Comparison of ENCODE assay signal across 25 cellular contexts in genomic region chr18:8130089-8130488, GRCh38.
"Had no signal": no experiment of that assay in that cellular context is flagged by ENCODE, and none has a peak within 500 bp of the region (broad histone marks: within the 10 kb centered on the region; RNA-seq: fewer than 3 reads in every experiment).

No MANE protein-coding gene starts in this region.

- H3K27ac ChIP-seq: brain microvascular endothelial cell, esophagus squamous epithelium had no signal

- H3K9me3 ChIP-seq: esophagus squamous epithelium had no signal

- H3K36me3 ChIP-seq: brain microvascular endothelial cell, esophagus squamous epithelium had no signal

- DNase-seq: activated CD4-positive, alpha-beta memory T cell treated with anti-CD3 and anti-CD28 coated beads for 36 hours; activated CD4-positive, alpha-beta T cell treated with anti-CD3 and anti-CD28 coated beads for 36 hours; activated CD4-positive, alpha-beta T cell treated with anti-CD3 and anti-CD28 coated beads, Interleukin-2, amount 10 ng/mL, durations not matched to agents 24 days and 14 days; activated CD4-positive, CD25-positive, alpha-beta regulatory T cell; activated CD4-positive, CD25-positive, alpha-beta regulatory T cell treated with anti-CD3 and anti-CD28 coated beads, Interleukin-2, amount 50 U/mL, for 72 hours; activated CD8-positive, alpha-beta memory T cell treated with anti-CD3 and anti-CD28 coated beads, Interleukin-2, amount 50 U/mL, for 48 hours; activated CD8-positive, alpha-beta T cell treated with anti-CD3 and anti-CD28 coated beads, Interleukin-2, amount 10 ng/mL, durations not matched to agents 7 days and 5 days; activated effector memory CD4-positive, alpha-beta T cell treated with Interleukin-2 at 50 U/mL for 16 hours; activated gamma-delta T cell treated with Interleukin-2 at 50 U/mL for 16 hours; activated naive CD4-positive, alpha-beta T cell treated with anti-CD3 and anti-CD28 coated beads, Interleukin-2, amount 50 U/mL, for 16 hours; activated naive CD4-positive, alpha-beta T cell treated with Interleukin-2 at 50 U/mL for 16 hours; activated T-cell treated with anti-CD3 and anti-CD28 coated beads for 4 hours; activated T-cell treated with anti-CD3 and anti-CD28 coated beads, Interleukin-2, amount 50 U/mL, for 4 hours; amniotic stem cell; anterior cingulate cortex; brain microvascular endothelial cell; cortex of kidney; dermis blood vessel endothelial cell; effector CD4-positive, alpha-beta T cell; effector memory CD8-positive, alpha-beta T cell; erythroblast; esophagus squamous epithelium; head of caudate nucleus; T-helper 2 cell had no signal

- H3K4me3 ChIP-seq: esophagus squamous epithelium had no signal

- ATAC-seq: activated CD4-positive, alpha-beta T cell treated with anti-CD3 and anti-CD28 coated beads for 36 hours; activated CD8-positive, alpha-beta T cell treated with anti-CD3 and anti-CD28 coated beads, Interleukin-2, amount 10 ng/mL, durations not matched to agents 7 days and 5 days; activated T-cell treated with anti-CD3 and anti-CD28 coated beads, Interleukin-2, amount 50 U/mL, for 4 hours; activated T-helper 17 cell treated with anti-CD3 and anti-CD28 coated beads, Interleukin-2, amount 50 U/mL, for 72 hours; effector memory CD8-positive, alpha-beta T cell had no signal

- H3K4me1 ChIP-seq: esophagus squamous epithelium had no signal

- H3K27me3 ChIP-seq: brain microvascular endothelial cell, esophagus squamous epithelium had no signal
